Comparison of ENCODE assay signal across 14 cellular contexts in genomic region chr9:1978941-1979340, GRCh38. TPM values are rescaled to one million over a fixed set of nuclear protein-coding genes. Genes with fewer than 3 reads are reported as not detected.
DNase-seq lines count a peak whose midpoint lies in the region; ATAC-seq and TF ChIP-seq lines count a peak whose summit lies in the region.
"Had no signal": no experiment of that assay in that cellular context is flagged by ENCODE, and none has a peak within 500 bp of the region (broad histone marks: within the 10 kb centered on the region; RNA-seq: fewer than 3 reads in every experiment).

No MANE protein-coding gene starts in this region.

- intact Hi-C loops in upper lobe of right lung (cut with DNase I), result no loop called here

- peaks cover 12% of the 10 kb centered on the region for H3K4me1 ChIP-seq in hepatocyte (ENCODE audit: insufficient read depth)
- no peaks in the 10 kb centered on the region for H3K4me1 ChIP-seq in upper lobe of right lung

- TF ChIP-seq CTCF in brain (conservative IDR thresholded peaks at IDR 0.05) (no peak), hepatocyte (IDR thresholded peaks at IDR 0.05; ENCODE audit: poor library complexity) (no peak), upper lobe of right lung (IDR thresholded peaks at IDR 0.05) (no peak)

- H3K27ac Mint-ChIP-seq in brain, result peak overlapping the region in 3 of 5 experiments; percentile 31 to 65 (median 42)
- H3K27ac Mint-ChIP-seq in activated T-helper 17 cell treated with anti-CD3 and anti-CD28 coated beads, Interleukin-2, amount 50 U/mL, for 72 hours, result no peak overlapping the region
- H3K27ac Mint-ChIP-seq: stimulated activated effector memory CD8-positive, alpha-beta T cell treated with anti-CD3 and anti-CD28 coated beads, Interleukin-12 subunit alpha, Interleukin-12 subunit beta, amount 100 ng/mL, for 72 hours had no signal

- no peaks in the 10 kb centered on the region for H3K9me3 ChIP-seq in hepatocyte (ENCODE audit: low read depth)
- H3K9me3 ChIP-seq in upper lobe of right lung, result no peaks in the 10 kb centered on the region

- WGBS in hepatocyte (ENCODE audit: low lambda C conversion rate, missing lambda C conversion rate), result 48% methylated on average over 5 of the region's 5 CpGs

- ATAC-seq in upper lobe of right lung (peak; percentile 65), HG03469 (IDR thresholded peaks at IDR 0.05; ENCODE audit: unreplicated experiment) (no peak)
- ATAC-seq in activated T-helper 17 cell treated with anti-CD3 and anti-CD28 coated beads, Interleukin-2, amount 50 U/mL, for 72 hours (replicated peaks), result no peak
- ATAC-seq: stimulated activated effector memory CD8-positive, alpha-beta T cell treated with anti-CD3 and anti-CD28 coated beads, Interleukin-12 subunit alpha, Interleukin-12 subunit beta, amount 100 ng/mL, for 72 hours had no signal

- no peaks in the 10 kb centered on the region for H3K79me2 ChIP-seq in hepatocyte

- H3K4me3 ChIP-seq in hepatocyte, result no peak overlapping the region
- no peak overlapping the region for H3K4me3 ChIP-seq in upper lobe of right lung

- H3K4me3 Mint-ChIP-seq in brain, result peak overlapping the region in 1 of 5 experiments; percentile 56
- no peak overlapping the region for H3K4me3 Mint-ChIP-seq in activated T-helper 17 cell treated with anti-CD3 and anti-CD28 coated beads, Interleukin-2, amount 50 U/mL, for 72 hours
- H3K4me3 Mint-ChIP-seq: mesothelial cell of epicardium; stimulated activated effector memory CD8-positive, alpha-beta T cell treated with anti-CD3 and anti-CD28 coated beads, Interleukin-12 subunit alpha, Interleukin-12 subunit beta, amount 100 ng/mL, for 72 hours had no signal

- no peaks in the 10 kb centered on the region for H4K20me1 ChIP-seq in hepatocyte (ENCODE audit: insufficient read depth, poor library complexity, severe bottlenecking)

- H3K4me2 ChIP-seq in hepatocyte, result peak overlapping the region; percentile 48

- H3K27me3 ChIP-seq in hepatocyte, result no peaks in the 10 kb centered on the region
- no peaks in the 10 kb centered on the region for H3K27me3 ChIP-seq in upper lobe of right lung

- peak; percentile 52 for DNase-seq in NCI-H82 (lab: John Stamatoyannopoulos, UW)
- no peak for DNase-seq in NCI-H82 treated with DMSO at 0.1 percent for 48 hours (lab: John Stamatoyannopoulos, UW; ENCODE audit: unreplicated experiment)
- DNase-seq in hepatocyte (ENCODE audit: low spot score), result peak; percentile 27
- no peak for DNase-seq in upper lobe of right lung
- DNase-seq in activated naive CD4-positive, alpha-beta T cell treated with anti-CD3 and anti-CD28 coated beads, Interleukin-2, amount 50 U/mL, for 16 hours, result no peak
- DNase-seq: activated CD8-positive, alpha-beta memory T cell treated with anti-CD3 and anti-CD28 coated beads, Interleukin-2, amount 50 U/mL, for 48 hours; H7; T1000 had no signal

- H3K27me3 Mint-ChIP-seq in brain, result no peaks in the 10 kb centered on the region
- no peaks in the 10 kb centered on the region for H3K27me3 Mint-ChIP-seq in activated T-helper 17 cell treated with anti-CD3 and anti-CD28 coated beads, Interleukin-2, amount 50 U/mL, for 72 hours

- H3K4me1 Mint-ChIP-seq in brain, result peaks cover 36% of the 10 kb centered on the region
- H3K4me1 Mint-ChIP-seq in activated T-helper 17 cell treated with anti-CD3 and anti-CD28 coated beads, Interleukin-2, amount 50 U/mL, for 72 hours, result no peaks in the 10 kb centered on the region
- H3K4me1 Mint-ChIP-seq: stimulated activated effector memory CD8-positive, alpha-beta T cell treated with anti-CD3 and anti-CD28 coated beads, Interleukin-12 subunit alpha, Interleukin-12 subunit beta, amount 100 ng/mL, for 72 hours had no signal

- no peak overlapping the region for H2AFZ ChIP-seq in hepatocyte

- H3K9me3 Mint-ChIP-seq in brain, result no peaks in the 10 kb centered on the region
- H3K9me3 Mint-ChIP-seq in activated T-helper 17 cell treated with anti-CD3 and anti-CD28 coated beads, Interleukin-2, amount 50 U/mL, for 72 hours, result no peaks in the 10 kb centered on the region
- H3K9me3 Mint-ChIP-seq: mesothelial cell of epicardium; stimulated activated effector memory CD8-positive, alpha-beta T cell treated with anti-CD3 and anti-CD28 coated beads, Interleukin-12 subunit alpha, Interleukin-12 subunit beta, amount 100 ng/mL, for 72 hours had no signal

- no peaks in the 10 kb centered on the region for H3K9me2 ChIP-seq in hepatocyte (replicated peaks; ENCODE audit: insufficient read depth)

- H3K36me3 ChIP-seq in hepatocyte (replicated peaks; ENCODE audit: insufficient read depth, low read depth), result no peaks in the 10 kb centered on the region
- no peaks in the 10 kb centered on the region for H3K36me3 ChIP-seq in upper lobe of right lung

- H3K27ac ChIP-seq in hepatocyte (peak overlapping the region; percentile 55), upper lobe of right lung (peak overlapping the region; percentile 55)
- H3K27ac ChIP-seq: 22Rv1 had no signal

- no peaks in the 10 kb centered on the region for H3K36me3 Mint-ChIP-seq in brain
- H3K36me3 Mint-ChIP-seq in activated T-helper 17 cell treated with anti-CD3 and anti-CD28 coated beads, Interleukin-2, amount 50 U/mL, for 72 hours (ENCODE audit: low read depth), result no peaks in the 10 kb centered on the region
- H3K36me3 Mint-ChIP-seq: mesothelial cell of epicardium; stimulated activated effector memory CD8-positive, alpha-beta T cell treated with anti-CD3 and anti-CD28 coated beads, Interleukin-12 subunit alpha, Interleukin-12 subunit beta, amount 100 ng/mL, for 72 hours had no signal

RNA-seq across cellular contexts. Expression of gene SMARCA2, which starts 36.2 kb away (rescaled TPM):
- polyA plus RNA-seq in brain (ENCODE audit: insufficient read depth, low read depth, low replicate concordance) (46.7 TPM), hepatocyte (30.1 and 39.9 TPM in 2 replicates)
- total RNA-seq in hepatocyte (65.3 and 95.1 TPM in 2 replicates), upper lobe of right lung (147 TPM)
- 100 to 1,000 TPM; 118 to 119 TPM for total RNA-seq in activated T-helper 17 cell treated with anti-CD3 and anti-CD28 coated beads, Interleukin-2, amount 50 U/mL, for 72 hours

Comparison
In these comparisons a context has a peak if more than half of its experiments do, and no peak if none do; other contexts are left out.
1. DNase-seq: peak in NCI-H82 (single experiment) and hepatocyte (single experiment); none in NCI-H82 treated with DMSO at 0.1 percent for 48 hours (single experiment), upper lobe of right lung (single experiment) and activated naive CD4-positive, alpha-beta T cell treated with anti-CD3 and anti-CD28 coated beads, Interleukin-2, amount 50 U/mL, for 16 hours (single experiment).